28 cellular contexts compared by ENCODE assay signal in genomic region chr20:35206802-35207201, GRCh38. TPM values are rescaled to one million over a fixed set of nuclear protein-coding genes. Genes with fewer than 3 reads are reported as not detected.
"Had no signal": no experiment of that assay in that cellular context is flagged by ENCODE, and none has a peak within 500 bp of the region (broad histone marks: within the 10 kb centered on the region; RNA-seq: fewer than 3 reads in every experiment).

No MANE protein-coding gene starts in this region.

- H3K27me3 Mint-ChIP-seq: naive B cell; progenitor cell of endocrine pancreas; stimulated activated naive B cell treated with anti-CD40 and anti-IgM and Interleukin-4, amounts not matched to agents 10 μg/mL and 1 μg/mL and 100 μg/mL, for 72 hours had no signal

- DNase-seq: hippocampal formation; kidney; left ventricle myocardium superior; lower lobe of right lung; mammary epithelial cell; mesendoderm; naive B cell; natural killer cell; nephron progenitor cell; ovary; stimulated activated CD4-positive, alpha-beta T cell treated with anti-CD3 and anti-CD28 coated beads, Interleukin-12 subunit alpha, Interleukin-12 subunit beta, amount 100 ng/mL, for 4 hours; stimulated activated CD4-positive, alpha-beta T cell treated with anti-CD3 and anti-CD28 coated beads, Interleukin-15, amount 100 ng/mL, for 24 hours; stimulated activated CD4-positive, alpha-beta T cell treated with anti-CD3 and anti-CD28 coated beads, Interleukin-2, amount 100 ng/mL, for 24 hours; stimulated activated CD4-positive, alpha-beta T cell treated with anti-CD3 and anti-CD28 coated beads, Interleukin-4, amount 100 ng/mL, for 1 hour; stimulated activated naive B cell treated with anti-CD40 and anti-IgM and Interleukin-4, amounts not matched to agents 10 μg/mL and 1 μg/mL and 100 μg/mL, for 72 hours; stimulated activated naive CD8-positive, alpha-beta T cell treated with anti-CD3 and anti-CD28 coated beads, Interleukin-15, Interleukin-2, amounts not matched to agents 100 U/mL and 50 U/mL, for 24 hours; stomach; testis; thyroid gland; transverse colon; upper lobe of left lung had no signal

- H3K36me3 Mint-ChIP-seq: naive B cell, natural killer cell had no signal

- H3K9me3 ChIP-seq: lower lobe of right lung, ovary, right atrium auricular region, stomach, testis, thyroid gland, transverse colon, vagina had no signal

- H3K27ac Mint-ChIP-seq: mesothelial cell of epicardium; natural killer cell; nephron progenitor cell; progenitor cell of endocrine pancreas; stimulated activated naive B cell treated with anti-CD40 and anti-IgM and Interleukin-4, amounts not matched to agents 10 μg/mL and 1 μg/mL and 100 μg/mL, for 72 hours had no signal

- FAIRE-seq: kidney had no signal

- H3K27ac ChIP-seq: ovary, testis had no signal

- H3K4me3 ChIP-seq: lower lobe of right lung, ovary, right atrium auricular region, skin epidermis, stomach, testis, thyroid gland, transverse colon, upper lobe of left lung, vagina had no signal

- H3K9me3 Mint-ChIP-seq: naive B cell, natural killer cell had no signal

- H3K36me3 ChIP-seq: ovary, right atrium auricular region, transverse colon, upper lobe of left lung, vagina had no signal

- H3K27me3 ChIP-seq: ovary, right atrium auricular region, stomach, testis, thyroid gland, transverse colon, upper lobe of left lung, vagina had no signal

- ATAC-seq: left ventricle myocardium superior; lower lobe of right lung; natural killer cell; sciatic nerve; stimulated activated naive B cell treated with anti-CD40 and anti-IgM and Interleukin-4, amounts not matched to agents 10 μg/mL and 1 μg/mL and 100 μg/mL, for 72 hours; stimulated activated naive CD8-positive, alpha-beta T cell treated with anti-CD3 and anti-CD28 coated beads, Interleukin-15, Interleukin-2, amounts not matched to agents 100 U/mL and 50 U/mL, for 24 hours had no signal

- H3K4me1 ChIP-seq: testis, thyroid gland had no signal

- H3K4me1 Mint-ChIP-seq: mesothelial cell of epicardium; naive B cell; natural killer cell; nephron progenitor cell; stimulated activated naive B cell treated with anti-CD40 and anti-IgM and Interleukin-4, amounts not matched to agents 10 μg/mL and 1 μg/mL and 100 μg/mL, for 72 hours had no signal

- H3K4me3 Mint-ChIP-seq: mesothelial cell of epicardium; naive B cell; natural killer cell; nephron progenitor cell; stimulated activated naive B cell treated with anti-CD40 and anti-IgM and Interleukin-4, amounts not matched to agents 10 μg/mL and 1 μg/mL and 100 μg/mL, for 72 hours had no signal

RNA-seq across cellular contexts. Expression of gene MMP24, which starts 19.7 kb away (rescaled TPM):
- total RNA-seq: mononuclear cell had no signal
